17 cellular contexts compared by ENCODE assay signal in genomic region chr1:26555550-26555981, GRCh38. TPM values are rescaled to one million over a fixed set of nuclear protein-coding genes. Genes with fewer than 3 reads are reported as not detected.
A peak's percentile ranks its signal among the peaks of the same experiment; 100 is the strongest.
DNase-seq lines count a peak whose midpoint lies in the region; ATAC-seq, FAIRE-seq and TF ChIP-seq lines count a peak whose summit lies in the region.
"Had no signal": no experiment of that assay in that cellular context is flagged by ENCODE, and none has a peak within 500 bp of the region (broad histone marks: within the 10 kb centered on the region; RNA-seq: fewer than 3 reads in every experiment).

No MANE protein-coding gene starts in this region.

- H3K4me3 ChIP-seq in BE2C (ENCODE audit: low read depth, low read length) (no peak overlapping the region), Loucy (ENCODE audit: low read length, poor library complexity, severe bottlenecking) (no peak overlapping the region), astrocyte (ENCODE audit: insufficient read depth, low read depth, low read length) (no peak overlapping the region)

- H4K20me1 ChIP-seq in Loucy (ENCODE audit: insufficient read depth, low read length, poor library complexity, severe bottlenecking) = no peaks in the 10 kb centered on the region
- no peaks in the 10 kb centered on the region for H4K20me1 ChIP-seq in astrocyte (ENCODE audit: insufficient read depth, low read length)

- H3K9ac ChIP-seq in Loucy (ENCODE audit: low read depth, low read length, poor library complexity, severe bottlenecking) = no peak overlapping the region
- no peak overlapping the region for H3K9ac ChIP-seq in astrocyte (ENCODE audit: low read length)

- H3K27me3 ChIP-seq in BE2C (no peaks in the 10 kb centered on the region), Loucy (ENCODE audit: insufficient read depth, low read length, poor library complexity, severe bottlenecking) (no peaks in the 10 kb centered on the region), astrocyte (ENCODE audit: insufficient read depth, low read length) (no peaks in the 10 kb centered on the region)

- ATAC-seq in GM21528 (IDR thresholded peaks at IDR 0.05; ENCODE audit: low FRiP score, unreplicated experiment) = no peak
- ATAC-seq: naive thymus-derived CD4-positive, alpha-beta T cell had no signal

- H3K9me3 ChIP-seq in BE2C (no peaks in the 10 kb centered on the region), Loucy (ENCODE audit: insufficient read depth, low read depth, low read length) (no peaks in the 10 kb centered on the region), astrocyte (ENCODE audit: insufficient read depth, low read depth, low read length) (no peaks in the 10 kb centered on the region)

- peaks cover 2% of the 10 kb centered on the region for H3K27me3 Mint-ChIP-seq in astrocyte (ENCODE audit: low read depth, unreplicated experiment)
- H3K27me3 Mint-ChIP-seq: activated naive CD4-positive, alpha-beta T cell treated with anti-CD3 and anti-CD28 coated beads, Interleukin-2, amount 50 U/mL, for 24 hours; naive thymus-derived CD4-positive, alpha-beta T cell had no signal

- H2AFZ ChIP-seq in Loucy (ENCODE audit: low read length) = no peak overlapping the region
- H2AFZ ChIP-seq in astrocyte (ENCODE audit: low read depth, low read length) = peak overlapping the region; percentile 45

- peak overlapping the region; percentile 9 for H3K4me2 ChIP-seq in Loucy (ENCODE audit: low read depth, low read length, poor library complexity, severe bottlenecking)
- H3K4me2 ChIP-seq in astrocyte (ENCODE audit: low read length) = peak overlapping the region; percentile 25

- no peaks in the 10 kb centered on the region for H3K79me2 ChIP-seq in Loucy (ENCODE audit: insufficient read depth, low read length)
- no peaks in the 10 kb centered on the region for H3K79me2 ChIP-seq in astrocyte (ENCODE audit: insufficient read depth, low read length)

- peaks cover 10% of the 10 kb centered on the region for H3K4me1 Mint-ChIP-seq in astrocyte (ENCODE audit: low read depth, unreplicated experiment)

- no peak for FAIRE-seq in astrocyte (lab: Jason Lieb, UNC)
- FAIRE-seq: kidney had no signal

- H3K9me2 ChIP-seq in Loucy (replicated peaks; ENCODE audit: low read depth, low read length) = no peaks in the 10 kb centered on the region

- no peaks in the 10 kb centered on the region for H3K36me3 ChIP-seq in BE2C
- peaks cover 70% of the 10 kb centered on the region; the same call in 1 of the 2 replicates for H3K36me3 ChIP-seq in Loucy (ENCODE audit: insufficient read depth, low read length)
- no peaks in the 10 kb centered on the region for H3K36me3 ChIP-seq in astrocyte (ENCODE audit: insufficient read depth, low read length)

- H3K9me3 Mint-ChIP-seq in astrocyte (ENCODE audit: unreplicated experiment) = no peaks in the 10 kb centered on the region
- H3K9me3 Mint-ChIP-seq: activated naive CD4-positive, alpha-beta T cell treated with anti-CD3 and anti-CD28 coated beads, Interleukin-2, amount 50 U/mL, for 24 hours; naive thymus-derived CD4-positive, alpha-beta T cell; T-helper 1 cell treated with Interleukin-12 subunit alpha and Interleukin-12 subunit beta and Interleukin-4 antibody, amounts not matched to agents 30 μg/mL and 1 μg/mL, for 36 hours had no signal

- no peak overlapping the region for H3K27ac ChIP-seq in astrocyte (ENCODE audit: low read depth, low read length)

- H3K27ac Mint-ChIP-seq in astrocyte (ENCODE audit: unreplicated experiment) = no peak overlapping the region
- H3K27ac Mint-ChIP-seq: activated naive CD4-positive, alpha-beta T cell treated with anti-CD3 and anti-CD28 coated beads, Interleukin-2, amount 50 U/mL, for 24 hours had no signal

- peak; percentile 24 for DNase-seq in BE2C
- no peak for DNase-seq in astrocyte (ENCODE audit: low read depth)
- peak; percentile 96 for DNase-seq in midbrain (lab: John Stamatoyannopoulos, UW)
- no peak for DNase-seq in NCI-H2171 (lab: John Stamatoyannopoulos, UW)
- DNase-seq in stimulated activated CD8-positive, alpha-beta memory T cell treated with anti-CD3 and anti-CD28 coated beads, Interleukin-4, amount 100 ng/mL, for 48 hours = no peak
- no peak for DNase-seq in posterior vena cava (ENCODE audit: low spot score)
- DNase-seq: activated CD4-positive, alpha-beta T cell treated with anti-CD3 and anti-CD28 coated beads, Interleukin-2, amount 50 U/mL, for 48 hours; cortex of kidney; IMR-90; kidney; naive thymus-derived CD4-positive, alpha-beta T cell; NCI-H2029 treated with DMSO at 0.1 percent for 48 hours; stimulated activated CD4-positive, alpha-beta T cell treated with anti-CD3 and anti-CD28 coated beads, Interleukin-12 subunit alpha, Interleukin-12 subunit beta, amount 100 ng/mL, for 4 hours had no signal

- no peaks in the 10 kb centered on the region for H3K4me1 ChIP-seq in BE2C
- peaks cover 8% of the 10 kb centered on the region for H3K4me1 ChIP-seq in Loucy (ENCODE audit: insufficient read depth, low read length, poor library complexity, severe bottlenecking)
- peaks cover 10% of the 10 kb centered on the region for H3K4me1 ChIP-seq in astrocyte (ENCODE audit: insufficient read depth, low read length)

- H3F3A ChIP-seq in Loucy (ENCODE audit: low read depth) = no peaks in the 10 kb centered on the region

- H3K36me3 Mint-ChIP-seq in astrocyte (ENCODE audit: low read depth, unreplicated experiment) = peaks cover 11% of the 10 kb centered on the region

- no peak for TF ChIP-seq CTCF in BE2C (IDR thresholded peaks at IDR 0.05; ENCODE audit: low read depth, low read length)
- TF ChIP-seq CTCF in Loucy (conservative IDR thresholded peaks at IDR 0.05; ENCODE audit: low read length) = no peak
- TF ChIP-seq CTCF in astrocyte (IDR thresholded peaks at IDR 0.05; ENCODE audit: insufficient read depth, low read depth, low read length) = no peak

- no peak overlapping the region for H3K4me3 Mint-ChIP-seq in astrocyte (ENCODE audit: unreplicated experiment)
- H3K4me3 Mint-ChIP-seq: activated naive CD4-positive, alpha-beta T cell treated with anti-CD3 and anti-CD28 coated beads, Interleukin-2, amount 50 U/mL, for 24 hours; naive thymus-derived CD4-positive, alpha-beta T cell; T-helper 1 cell treated with Interleukin-12 subunit alpha and Interleukin-12 subunit beta and Interleukin-4 antibody, amounts not matched to agents 30 μg/mL and 1 μg/mL, for 36 hours had no signal

- intact Hi-C loops in posterior vena cava (cut with DNase I) = no loop called here

RNA-seq across cellular contexts. Expression of gene RPS6KA1, which starts 26.0 kb away (rescaled TPM):
- 4.7 TPM for polyA plus RNA-seq in BE2C (2012; ENCODE audit: insufficient read depth, insufficient read length, low read depth)
- 8.8 and 11.8 TPM in 2 replicates for total RNA-seq in astrocyte
- 10 to 100 TPM; 10.2 to 13.9 TPM for total RNA-seq in posterior vena cava

Comparison
In these comparisons a context has a peak if more than half of its experiments do, and no peak if none do; other contexts are left out.
1. DNase-seq: peak in BE2C (single experiment) and midbrain (single experiment); none in astrocyte (single experiment), NCI-H2171 (single experiment), stimulated activated CD8-positive, alpha-beta memory T cell treated with anti-CD3 and anti-CD28 coated beads, Interleukin-4, amount 100 ng/mL, for 48 hours (single experiment) and posterior vena cava (single experiment).